ENCODE assay signal across 21 cellular contexts in the genomic region with DNA sequence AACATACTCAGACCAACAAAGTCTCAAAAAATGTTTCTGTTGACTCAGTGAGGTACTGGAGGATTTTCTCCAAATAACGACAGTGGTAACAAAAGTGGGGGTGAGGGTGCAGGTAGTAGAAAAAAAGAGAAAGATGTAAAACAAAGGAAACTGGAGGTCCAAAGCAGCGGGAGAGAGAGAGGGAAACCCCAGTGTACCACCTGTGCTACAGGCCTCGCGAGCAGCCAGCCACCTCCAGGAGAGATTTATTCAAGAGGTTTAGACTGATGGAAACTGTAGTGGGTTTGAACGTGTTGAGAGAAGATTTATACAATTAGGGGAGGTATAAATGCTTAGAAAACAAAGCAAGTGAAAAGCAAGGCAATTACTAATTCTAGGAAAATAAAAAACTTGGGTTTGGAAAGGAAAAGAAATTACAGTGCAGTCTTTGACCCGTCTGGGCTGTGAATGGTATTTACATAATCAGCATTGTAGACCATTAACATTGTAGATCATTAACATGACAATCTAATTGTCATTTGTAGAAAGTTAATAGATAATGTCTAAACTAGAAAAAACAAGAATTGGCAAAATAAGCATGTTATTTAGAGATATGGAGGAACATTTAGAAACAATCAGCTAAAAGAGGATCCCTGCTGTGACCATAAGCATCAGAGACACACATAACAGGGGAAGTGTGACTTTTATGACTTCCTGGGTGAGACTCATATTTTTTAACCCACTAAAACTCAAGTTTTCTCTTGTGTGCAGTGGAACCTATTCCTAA.
DNase-seq lines count a peak whose midpoint lies in the region; ATAC-seq lines count a peak whose summit lies in the region.
"Had no signal": no experiment of that assay in that cellular context is flagged by ENCODE, and none has a peak within 500 bp of the region (broad histone marks: within the 10 kb centered on the region; RNA-seq: fewer than 3 reads in every experiment).

No MANE protein-coding gene starts in this region.

- ATAC-seq in GM19397 (IDR thresholded peaks at IDR 0.05; ENCODE audit: unreplicated experiment) = peak; percentile 54
- ATAC-seq in HG03354 (IDR thresholded peaks at IDR 0.05; ENCODE audit: poor library complexity, severe bottlenecking, unreplicated experiment) = peak; percentile 66
- ATAC-seq: esophagus mucosa, gastrocnemius medialis, left lung had no signal

- peak; percentile 12 for DNase-seq in ACHN
- DNase-seq in kidney glomerular epithelial cell (lab: John Stamatoyannopoulos, UW) = peak; percentile 25
- no peak for DNase-seq in epidermal melanocyte (ENCODE audit: insufficient read length, low spot score)
- no peak for DNase-seq in cerebellum (ENCODE audit: low spot score)
- no peak for DNase-seq in stimulated activated CD4-positive, alpha-beta T cell treated with anti-CD3 and anti-CD28 coated beads, Interleukin-15, amount 100 ng/mL, for 24 hours
- DNase-seq in activated CD4-positive, alpha-beta T cell treated with anti-CD3 and anti-CD28 coated beads for 48 hours = no peak
- DNase-seq: activated CD4-positive, alpha-beta T cell treated with anti-CD3 and anti-CD28 coated beads, Interleukin-2, amount 10 ng/mL, durations not matched to agents 24 days and 14 days; activated CD8-positive, alpha-beta memory T cell treated with anti-CD3 and anti-CD28 coated beads, Interleukin-2, amount 50 U/mL, for 4 hours; activated effector memory CD4-positive, alpha-beta T cell treated with anti-CD3 and anti-CD28 coated beads, Interleukin-2, amount 50 U/mL, for 16 hours; DMS153; gastrocnemius medialis; GM23248; KG1; left lung; NCI-H1092; OCI-M1; Right ventricle myocardium superior; stimulated activated CD4-positive, alpha-beta T cell treated with anti-CD3 and anti-CD28 coated beads, Interleukin-12 subunit alpha, Interleukin-12 subunit beta, amount 100 ng/mL, for 4 hours had no signal

- in situ Hi-C loops in ACHN (cut with HindIII; ENCODE audit: low pct_ligation_motif_present, low pct_unique_long_range_greater_than_20kb, low sequenced_read_pairs) = no loop called here

Comparison
In these comparisons a context has a peak if more than half of its experiments do, and no peak if none do; other contexts are left out.
1. DNase-seq: peak in ACHN (single experiment) and kidney glomerular epithelial cell (single experiment); none in epidermal melanocyte (single experiment), cerebellum (single experiment), stimulated activated CD4-positive, alpha-beta T cell treated with anti-CD3 and anti-CD28 coated beads, Interleukin-15, amount 100 ng/mL, for 24 hours (single experiment) and activated CD4-positive, alpha-beta T cell treated with anti-CD3 and anti-CD28 coated beads for 48 hours (single experiment).